In genomic region chr9:124045076-124045829, GRCh38 we compare ENCODE assay signal across 9 cellular contexts. TPM values are rescaled to one million over a fixed set of nuclear protein-coding genes. Genes with fewer than 3 reads are reported as not detected.
DNase-seq lines count a peak whose midpoint lies in the region; ATAC-seq and TF ChIP-seq lines count a peak whose summit lies in the region.
"Had no signal": no experiment of that assay in that cellular context is flagged by ENCODE, and none has a peak within 500 bp of the region (broad histone marks: within the 10 kb centered on the region; RNA-seq: fewer than 3 reads in every experiment).

No MANE protein-coding gene starts in this region.

- peaks cover 12% of the 10 kb centered on the region for H3K27me3 ChIP-seq in adrenal gland

- peak; percentile 22 for DNase-seq in NCI-H1436 (lab: John Stamatoyannopoulos, UW)
- DNase-seq in NCI-H1436 treated with DMSO at 0.1 percent for 48 hours (lab: John Stamatoyannopoulos, UW) = no peak
- peak in 6 of 7 donors; percentile 78 to 89 (median 84) for DNase-seq in adrenal gland
- peak; percentile 21 for DNase-seq in stimulated activated naive CD8-positive, alpha-beta T cell treated with anti-CD3 and anti-CD28 coated beads, Interleukin-15, Interleukin-2, amounts not matched to agents 100 U/mL and 50 U/mL, for 24 hours
- DNase-seq in NCI-H1105 treated with DMSO at 0.1 percent for 48 hours (lab: John Stamatoyannopoulos, UW) = no peak
- DNase-seq in NCI-H2107 (lab: John Stamatoyannopoulos, UW) = no peak
- DNase-seq: AML-193 had no signal

- WGBS in adrenal gland, 4 donors = 10 to 58% (median 22%) methylated on average over 8 to 49 of the region's 49 CpGs

- H3K27ac ChIP-seq in adrenal gland = peak overlapping the region in 1 of 5 donors; percentile 79

- TF ChIP-seq POLR2A in adrenal gland (IDR thresholded peaks at IDR 0.05) = no peak

- H3K4me1 ChIP-seq in adrenal gland (replicated peaks in 1 of 2) = peaks cover 10 to 16% of the 10 kb centered on the region in 2 donors

- no peaks in the 10 kb centered on the region for H3K36me3 ChIP-seq in adrenal gland (replicated peaks in 1 of 2)

- H3K9me3 ChIP-seq in adrenal gland (replicated peaks in 1 of 3) = no peaks in the 10 kb centered on the region

- no peak for TF ChIP-seq CTCF in adrenal gland (IDR thresholded peaks at IDR 0.05)

- ATAC-seq in stimulated activated naive CD8-positive, alpha-beta T cell treated with anti-CD3 and anti-CD28 coated beads, Interleukin-15, Interleukin-2, amounts not matched to agents 100 U/mL and 50 U/mL, for 24 hours = no peak
- ATAC-seq in HG03520 (IDR thresholded peaks at IDR 0.05; ENCODE audit: unreplicated experiment) = no peak

- intact Hi-C loops in adrenal gland (cut with DNase I) = no loop called here

- H3K4me3 ChIP-seq in adrenal gland (peak overlapping the region in 2 of 4 donors; percentile 31 to 67), iPS-11a (ENCODE audit: low read depth, low read length) (peak overlapping the region; percentile 24)

RNA-seq across cellular contexts. Expression of gene LHX2, which starts 33.7 kb away (rescaled TPM):
- total RNA-seq in adrenal gland = under 1 TPM in 1 of 8 donors, not detected in 7; 0.37 TPM
- under 1 TPM in 1 of 3 donors, not detected in 2; 0.24 TPM for polyA plus RNA-seq in adrenal gland

Comparison
In these comparisons a context has a peak if more than half of its experiments do, and no peak if none do; other contexts are left out.
1. DNase-seq: peak in NCI-H1436 (single experiment), adrenal gland (6 of 7) and stimulated activated naive CD8-positive, alpha-beta T cell treated with anti-CD3 and anti-CD28 coated beads, Interleukin-15, Interleukin-2, amounts not matched to agents 100 U/mL and 50 U/mL, for 24 hours (single experiment); none in NCI-H1436 treated with DMSO at 0.1 percent for 48 hours (single experiment), NCI-H1105 treated with DMSO at 0.1 percent for 48 hours (single experiment) and NCI-H2107 (single experiment).